In the genomic region with DNA sequence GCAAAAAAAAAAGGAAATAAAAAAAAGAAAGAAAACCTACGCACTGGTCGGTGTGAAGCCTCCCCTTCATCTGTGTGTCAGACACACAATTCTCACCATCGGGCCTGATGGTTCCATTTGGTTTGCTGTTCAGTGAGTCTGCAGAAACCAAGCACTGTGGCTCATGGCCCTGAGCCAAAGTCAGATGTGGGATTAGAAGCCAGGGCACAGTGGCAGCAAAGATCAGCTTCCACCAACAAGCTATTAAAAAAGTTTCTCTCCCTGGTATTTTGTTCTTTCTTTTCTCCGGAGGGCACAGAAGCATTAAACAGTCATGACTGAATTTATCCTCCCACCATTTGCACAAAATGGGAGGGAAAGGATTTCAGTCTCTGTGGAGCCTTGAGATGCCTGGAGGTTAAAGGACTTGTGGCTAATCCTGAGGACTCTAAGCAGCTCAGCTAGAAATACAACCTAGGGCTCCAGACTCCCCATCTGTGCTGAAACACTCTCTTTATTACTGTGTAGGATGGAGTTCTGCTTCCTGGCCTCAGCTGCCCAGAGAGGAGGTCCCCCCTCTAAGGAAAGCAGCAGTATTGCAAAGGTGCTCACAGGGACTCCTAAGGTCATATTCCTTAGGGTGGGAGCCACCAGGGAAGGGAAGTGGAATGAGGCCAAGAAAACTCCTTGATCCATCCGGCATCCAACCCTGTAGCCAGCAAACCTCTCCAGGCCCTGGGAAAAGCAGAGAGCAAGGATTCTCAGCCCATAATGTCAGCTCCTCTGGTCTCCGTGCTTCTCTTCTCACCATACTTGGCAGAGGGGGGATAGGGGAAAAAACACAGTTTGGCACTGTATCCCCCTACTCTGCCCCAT, we compare ENCODE assay signal across 1 cellular context.
TF ChIP-seq lines count a peak whose summit lies in the region.

No MANE protein-coding gene starts in this region.

TF ChIP-seq in GM12878, 131 proteins besides CTCF, POLR2A, EP300 and RAD21 (continued from another document):
- TF ChIP-seq, protein P1, sequence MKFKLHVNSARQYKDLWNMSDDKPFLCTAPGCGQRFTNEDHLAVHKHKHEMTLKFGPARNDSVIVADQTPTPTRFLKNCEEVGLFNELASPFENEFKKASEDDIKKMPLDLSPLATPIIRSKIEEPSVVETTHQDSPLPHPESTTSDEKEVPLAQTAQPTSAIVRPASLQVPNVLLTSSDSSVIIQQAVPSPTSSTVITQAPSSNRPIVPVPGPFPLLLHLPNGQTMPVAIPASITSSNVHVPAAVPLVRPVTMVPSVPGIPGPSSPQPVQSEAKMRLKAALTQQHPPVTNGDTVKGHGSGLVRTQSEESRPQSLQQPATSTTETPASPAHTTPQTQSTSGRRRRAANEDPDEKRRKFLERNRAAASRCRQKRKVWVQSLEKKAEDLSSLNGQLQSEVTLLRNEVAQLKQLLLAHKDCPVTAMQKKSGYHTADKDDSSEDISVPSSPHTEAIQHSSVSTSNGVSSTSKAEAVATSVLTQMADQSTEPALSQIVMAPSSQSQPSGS (IDR thresholded peaks at IDR 0.05; ENCODE audit: low read length) = no peak
- TF ChIP-seq, protein P2, sequence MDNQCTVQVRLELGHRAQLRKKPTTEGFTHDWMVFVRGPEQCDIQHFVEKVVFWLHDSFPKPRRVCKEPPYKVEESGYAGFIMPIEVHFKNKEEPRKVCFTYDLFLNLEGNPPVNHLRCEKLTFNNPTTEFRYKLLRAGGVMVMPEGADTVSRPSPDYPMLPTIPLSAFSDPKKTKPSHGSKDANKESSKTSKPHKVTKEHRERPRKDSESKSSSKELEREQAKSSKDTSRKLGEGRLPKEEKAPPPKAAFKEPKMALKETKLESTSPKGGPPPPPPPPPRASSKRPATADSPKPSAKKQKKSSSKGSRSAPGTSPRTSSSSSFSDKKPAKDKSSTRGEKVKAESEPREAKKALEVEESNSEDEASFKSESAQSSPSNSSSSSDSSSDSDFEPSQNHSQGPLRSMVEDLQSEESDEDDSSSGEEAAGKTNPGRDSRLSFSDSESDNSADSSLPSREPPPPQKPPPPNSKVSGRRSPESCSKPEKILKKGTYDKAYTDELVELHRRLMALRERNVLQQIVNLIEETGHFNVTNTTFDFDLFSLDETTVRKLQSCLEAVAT (IDR thresholded peaks at IDR 0.05) = no peak
- TF ChIP-seq RELA (IDR thresholded peaks at IDR 0.05; ENCODE audit: borderline replicate concordance, partially characterized antibody) = no peak
- TF ChIP-seq CBX3 (IDR thresholded peaks at IDR 0.05; ENCODE audit: borderline replicate concordance, low read depth) = no peak
- no peak for TF ChIP-seq KAT2A (conservative IDR thresholded peaks at IDR 0.05; ENCODE audit: control insufficient read depth, low read depth, low read length)
- TF ChIP-seq, protein P3, sequence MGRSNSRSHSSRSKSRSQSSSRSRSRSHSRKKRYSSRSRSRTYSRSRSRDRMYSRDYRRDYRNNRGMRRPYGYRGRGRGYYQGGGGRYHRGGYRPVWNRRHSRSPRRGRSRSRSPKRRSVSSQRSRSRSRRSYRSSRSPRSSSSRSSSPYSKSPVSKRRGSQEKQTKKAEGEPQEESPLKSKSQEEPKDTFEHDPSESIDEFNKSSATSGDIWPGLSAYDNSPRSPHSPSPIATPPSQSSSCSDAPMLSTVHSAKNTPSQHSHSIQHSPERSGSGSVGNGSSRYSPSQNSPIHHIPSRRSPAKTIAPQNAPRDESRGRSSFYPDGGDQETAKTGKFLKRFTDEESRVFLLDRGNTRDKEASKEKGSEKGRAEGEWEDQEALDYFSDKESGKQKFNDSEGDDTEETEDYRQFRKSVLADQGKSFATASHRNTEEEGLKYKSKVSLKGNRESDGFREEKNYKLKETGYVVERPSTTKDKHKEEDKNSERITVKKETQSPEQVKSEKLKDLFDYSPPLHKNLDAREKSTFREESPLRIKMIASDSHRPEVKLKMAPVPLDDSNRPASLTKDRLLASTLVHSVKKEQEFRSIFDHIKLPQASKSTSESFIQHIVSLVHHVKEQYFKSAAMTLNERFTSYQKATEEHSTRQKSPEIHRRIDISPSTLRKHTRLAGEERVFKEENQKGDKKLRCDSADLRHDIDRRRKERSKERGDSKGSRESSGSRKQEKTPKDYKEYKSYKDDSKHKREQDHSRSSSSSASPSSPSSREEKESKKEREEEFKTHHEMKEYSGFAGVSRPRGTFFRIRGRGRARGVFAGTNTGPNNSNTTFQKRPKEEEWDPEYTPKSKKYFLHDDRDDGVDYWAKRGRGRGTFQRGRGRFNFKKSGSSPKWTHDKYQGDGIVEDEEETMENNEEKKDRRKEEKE (IDR thresholded peaks at IDR 0.05) = no peak
